Comparison of ENCODE assay signal across 9 cellular contexts in genomic region chr17:8807070-8807550, GRCh38. TPM values are rescaled to one million over a fixed set of nuclear protein-coding genes. Genes with fewer than 3 reads are reported as not detected.
DNase-seq lines count a peak whose midpoint lies in the region; ATAC-seq and TF ChIP-seq lines count a peak whose summit lies in the region.
"Had no signal": no experiment of that assay in that cellular context is flagged by ENCODE, and none has a peak within 500 bp of the region (broad histone marks: within the 10 kb centered on the region; RNA-seq: fewer than 3 reads in every experiment).

No MANE protein-coding gene starts in this region.

- DNase-seq in GM23248 (peak; percentile 36), MG63 (peak; percentile 56), germinal center (ENCODE audit: low spot score) (peak; percentile 83), UCSD-AML1 (lab: John Stamatoyannopoulos, UW; ENCODE audit: unreplicated experiment) (no peak), left ventricle myocardium superior (no peak), left ventricle myocardium inferior (no peak), dedifferentiated amniotic fluid mesenchymal stem cell (ENCODE audit: extremely low spot score) (no peak)
- DNase-seq: right cardiac atrium had no signal

- no peaks in the 10 kb centered on the region for H3K27me3 ChIP-seq in GM23248 (replicated peaks; ENCODE audit: insufficient read depth)
- no peaks in the 10 kb centered on the region for H3K27me3 ChIP-seq in MG63
- peaks cover 9% of the 10 kb centered on the region for H3K27me3 ChIP-seq in left ventricle myocardium inferior (ENCODE audit: low read depth)

- peak; percentile 83 for ATAC-seq in GM18858 (IDR thresholded peaks at IDR 0.05; ENCODE audit: unreplicated experiment)
- ATAC-seq in left ventricle myocardium superior, result no peak

- H3K4me1 ChIP-seq in GM23248 (ENCODE audit: insufficient read depth) (no peaks in the 10 kb centered on the region), left ventricle myocardium inferior (no peaks in the 10 kb centered on the region)

- H3K36me3 ChIP-seq in GM23248 (ENCODE audit: low read depth) (no peaks in the 10 kb centered on the region), MG63 (no peaks in the 10 kb centered on the region), left ventricle myocardium inferior (peaks cover 8% of the 10 kb centered on the region)

- no peak for TF ChIP-seq CTCF in left ventricle myocardium inferior (IDR thresholded peaks at IDR 0.05; ENCODE audit: borderline replicate concordance)

- no peak overlapping the region for H2AFZ ChIP-seq in GM23248

- H3K9me3 ChIP-seq in GM23248 (ENCODE audit: low read depth), result no peaks in the 10 kb centered on the region
- H3K9me3 ChIP-seq in MG63, result no peaks in the 10 kb centered on the region; the same call in 1 of the 2 replicates
- H3K9me3 ChIP-seq in left ventricle myocardium inferior (replicated peaks), result peaks cover 27% of the 10 kb centered on the region

- 38 to 48% methylated on average over 4 of the region's 4 CpGs for WGBS in GM23248 (ENCODE audit: low coverage in 1 of 2, low lambda C conversion rate in 2 of 2, missing lambda C conversion rate in 2 of 2), 2 experiments

- H3K79me2 ChIP-seq in GM23248 (ENCODE audit: insufficient read depth), result no peaks in the 10 kb centered on the region

- intact Hi-C loops in left ventricle myocardium superior (cut with micrococcal nuclease), result loop anchor here (10.0 kb wide), 1 partner anchor 88 kb away; no protein-coding TSS in a partner anchor
- intact Hi-C loops in left ventricle myocardium inferior (cut with micrococcal nuclease), result loop anchor here (10.0 kb wide), 1 partner anchor 88 kb away; no protein-coding TSS in a partner anchor

- in situ Hi-C loops in GM23248 (cut with MboI), result no loop called here

- H3K4me3 ChIP-seq in GM23248, result no peak overlapping the region
- no peak overlapping the region for H3K4me3 ChIP-seq in MG63
- no peak overlapping the region for H3K4me3 ChIP-seq in left ventricle myocardium inferior

- H3K27ac ChIP-seq in GM23248, result no peak overlapping the region
- no peak overlapping the region for H3K27ac ChIP-seq in left ventricle myocardium inferior (replicated peaks)

- no peaks in the 10 kb centered on the region for H4K20me1 ChIP-seq in GM23248 (ENCODE audit: insufficient read depth)

- no peaks in the 10 kb centered on the region for H3K9me2 ChIP-seq in GM23248 (ENCODE audit: insufficient read depth)

- no peak overlapping the region for H3K9ac ChIP-seq in GM23248

- no peak overlapping the region for H3K4me2 ChIP-seq in GM23248 (ENCODE audit: unreplicated experiment)

- H3F3A ChIP-seq in GM23248 (ENCODE audit: insufficient read depth), result no peaks in the 10 kb centered on the region

RNA-seq across cellular contexts. Expression of gene MFSD6L, which starts 7.9 kb away (rescaled TPM):
- not detected in 2 replicates for total RNA-seq in GM23248 (2014; rRNA removed; shearing (Covaris generic))
- polyA plus RNA-seq in GM23248 (2016; fragmentation: Nextera tagmentation; extraction: Ambion mirVana), result not detected in 2 replicates
- not detected in 2 replicates for total RNA-seq in MG63 (2014; rRNA removed; shearing (Covaris generic); ENCODE audit: low replicate concordance)
- not detected for total RNA-seq in left ventricle myocardium superior
- not detected for total RNA-seq in left ventricle myocardium inferior
- total RNA-seq: right cardiac atrium had no signal

RNA-seq across cellular contexts. Expression of gene SPDYE4, which starts 48.8 kb away (rescaled TPM):
- not detected in 2 replicates for total RNA-seq in GM23248 (2014; rRNA removed; shearing (Covaris generic))
- not detected in 2 replicates for polyA plus RNA-seq in GM23248 (2016; fragmentation: Nextera tagmentation; extraction: Ambion mirVana)
- total RNA-seq in MG63 (2014; rRNA removed; shearing (Covaris generic); ENCODE audit: low replicate concordance), result not detected in 2 replicates
- total RNA-seq in left ventricle myocardium superior, result not detected
- total RNA-seq in left ventricle myocardium inferior, result not detected
- total RNA-seq: right cardiac atrium had no signal
- polyA plus RNA-seq: right cardiac atrium had no signal

Comparison
In these comparisons a context has a peak if more than half of its experiments do, and no peak if none do; other contexts are left out.
1. DNase-seq: peak in GM23248 (single experiment), MG63 (single experiment) and germinal center (single experiment); none in UCSD-AML1 (single experiment), left ventricle myocardium superior (single experiment), left ventricle myocardium inferior (single experiment) and dedifferentiated amniotic fluid mesenchymal stem cell (single experiment).